ENCODE assay signal across 1 cellular context in genomic region chr17:4948997-4949320, GRCh38.
TF ChIP-seq lines count a peak whose summit lies in the region.

No MANE protein-coding gene starts in this region.

TF ChIP-seq in GM12878, 131 proteins besides CTCF, POLR2A, EP300 and RAD21 (continues in another document):
- TF ChIP-seq PAX5 (IDR thresholded peaks at IDR 0.05; ENCODE audit: borderline replicate concordance, low read depth, low read length) (0 out of 2 replicates have a peak, but pooled peaks have one; percentile 4), POU2F2 (IDR thresholded peaks at IDR 0.05; ENCODE audit: borderline replicate concordance, low read depth, low read length) (no peak), TAF1 (IDR thresholded peaks at IDR 0.05; ENCODE audit: borderline replicate concordance, low read depth, low read length) (peak; percentile 68; the same call in 1 of the 2 replicates), BRCA1 (IDR thresholded peaks at IDR 0.05; ENCODE audit: low read depth, low read length) (no peak), CBX3 (IDR thresholded peaks at IDR 0.05; ENCODE audit: borderline replicate concordance, low read depth) (no peak), KAT2A (conservative IDR thresholded peaks at IDR 0.05; ENCODE audit: control insufficient read depth, low read depth, low read length) (no peak), TCF12 (IDR thresholded peaks at IDR 0.05; ENCODE audit: low read depth, low read length) (0 out of 2 replicates have a peak, but pooled peaks have one; percentile 2), SP1 (IDR thresholded peaks at IDR 0.05; ENCODE audit: low read depth, low read length) (no peak), MYB (IDR thresholded peaks at IDR 0.05; ENCODE audit: borderline replicate concordance, low read depth, low read length) (no peak), REST (IDR thresholded peaks at IDR 0.05; ENCODE audit: low read depth, low read length) (no peak), HCFC1 (IDR thresholded peaks at IDR 0.05; ENCODE audit: low read length) (no peak), GATAD2B (conservative IDR thresholded peaks at IDR 0.05; ENCODE audit: low read depth) (no peak; the same call in 1 of the 2 replicates), KLF5 (IDR thresholded peaks at IDR 0.05; ENCODE audit: partially characterized antibody) (peak; percentile 45), PAX8 (IDR thresholded peaks at IDR 0.05) (no peak), TCF3 (IDR thresholded peaks at IDR 0.05; ENCODE audit: borderline replicate concordance, insufficient read depth, low read depth, low read length) (no peak), NR2F1 (conservative IDR thresholded peaks at IDR 0.05) (peak; percentile 65; the same call in 1 of the 2 replicates), ATF2 (IDR thresholded peaks at IDR 0.05; ENCODE audit: low read length) (no peak), POLR2AphosphoS5 (IDR thresholded peaks at IDR 0.05; ENCODE audit: low read length) (peak; percentile 61), HDGF (IDR thresholded peaks at IDR 0.05) (no peak), SREBF2 (IDR thresholded peaks at IDR 0.05; ENCODE audit: low read length) (no peak), E2F4 (IDR thresholded peaks at IDR 0.05; ENCODE audit: low read depth, low read length) (no peak), SRF (IDR thresholded peaks at IDR 0.05; ENCODE audit: low read depth in 2 of 2, low read length in 2 of 2) (no peak), NKRF (conservative IDR thresholded peaks at IDR 0.05) (peak; percentile 51; the same call in 1 of the 2 replicates), E4F1 (IDR thresholded peaks at IDR 0.05; ENCODE audit: borderline replicate concordance, partially characterized antibody) (no peak), NRF1 (conservative IDR thresholded peaks at IDR 0.05; ENCODE audit: low read depth, low read length) (peak; percentile 66; the same call in 1 of the 2 replicates), CBFB (IDR thresholded peaks at IDR 0.05; ENCODE audit: low read depth) (no peak), CHD1 (IDR thresholded peaks at IDR 0.05; ENCODE audit: low read depth, low read length) (no peak), BCL3 (IDR thresholded peaks at IDR 0.05; ENCODE audit: borderline replicate concordance, insufficient read depth, low read depth, low read length, poor library complexity, severe bottlenecking) (no peak), CHD2 (IDR thresholded peaks at IDR 0.05; ENCODE audit: borderline replicate concordance, low read depth, low read length) (no peak), YY1 (IDR thresholded peaks at IDR 0.05; ENCODE audit: low read depth, low read length) (no peak), HSF1 (IDR thresholded peaks at IDR 0.05; ENCODE audit: low read depth, low read length) (no peak), SMAD1 (IDR thresholded peaks at IDR 0.05; ENCODE audit: low read depth, partially characterized antibody) (no peak), NFYA (IDR thresholded peaks at IDR 0.05; ENCODE audit: borderline replicate concordance, low read depth, low read length) (no peak), RB1 (IDR thresholded peaks at IDR 0.05; ENCODE audit: borderline replicate concordance) (0 out of 2 replicates have a peak, but pooled peaks have one; percentile 52), BMI1 (IDR thresholded peaks at IDR 0.05; ENCODE audit: borderline replicate concordance) (no peak), HDAC6 (IDR thresholded peaks at IDR 0.05; ENCODE audit: unreplicated experiment) (no peak), ZZZ3 (IDR thresholded peaks at IDR 0.05; ENCODE audit: control insufficient read depth, insufficient read length, low read depth) (no peak), ASH2L (IDR thresholded peaks at IDR 0.05; ENCODE audit: borderline replicate concordance, low read depth) (no peak), SREBF1 (IDR thresholded peaks at IDR 0.05; ENCODE audit: low read length) (no peak), SMAD5 (IDR thresholded peaks at IDR 0.05; ENCODE audit: low read depth) (no peak), MLLT1 (IDR thresholded peaks at IDR 0.05) (0 out of 2 replicates have a peak, but pooled peaks have one; percentile 3), ZSCAN29 (IDR thresholded peaks at IDR 0.05) (peak; percentile 72), POLR2AphosphoS2 (IDR thresholded peaks at IDR 0.05; ENCODE audit: low read depth, low read length) (no peak), LARP7 (IDR thresholded peaks at IDR 0.05) (peak; percentile 81), ZNF24 (IDR thresholded peaks at IDR 0.05) (no peak), TARDBP (IDR thresholded peaks at IDR 0.05; ENCODE audit: borderline replicate concordance) (peak; percentile 14; the same call in 1 of the 2 replicates), NBN (IDR thresholded peaks at IDR 0.05) (no peak), EGR1 (IDR thresholded peaks at IDR 0.05; ENCODE audit: borderline replicate concordance in 1 of 2, low read depth in 2 of 2, low read length in 2 of 2) (no peak), MXI1 (IDR thresholded peaks at IDR 0.05; ENCODE audit: low read depth, low read length) (0 out of 2 replicates have a peak, but pooled peaks have one; percentile 14), USF2 (IDR thresholded peaks at IDR 0.05; ENCODE audit: borderline replicate concordance, low read depth, low read length) (no peak), ZNF217 (IDR thresholded peaks at IDR 0.05) (no peak), SUPT20H (IDR thresholded peaks at IDR 0.05; ENCODE audit: borderline replicate concordance, control insufficient read depth, low read depth, low read length) (no peak), BACH1 (IDR thresholded peaks at IDR 0.05; ENCODE audit: borderline replicate concordance) (peak; percentile 80)
